ENCODE assay signal across 8 cellular contexts in the genomic region with DNA sequence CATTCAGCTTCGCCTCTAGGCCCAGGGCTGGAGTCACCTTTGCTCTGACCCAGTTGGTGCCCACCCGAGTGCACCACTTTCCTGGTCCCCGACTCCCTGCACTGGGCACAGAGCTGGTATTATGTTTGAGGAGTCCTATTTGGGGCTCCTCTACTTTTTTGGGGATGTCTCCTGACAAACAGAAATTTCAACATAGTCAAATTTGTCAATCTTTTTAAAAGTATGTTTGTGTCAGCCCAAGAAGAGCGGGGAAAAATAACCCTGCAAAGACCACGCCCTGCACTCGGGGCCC. TPM values are rescaled to one million over a fixed set of nuclear protein-coding genes. Genes with fewer than 3 reads are reported as not detected.
DNase-seq lines count a peak whose midpoint lies in the region; ATAC-seq and TF ChIP-seq lines count a peak whose summit lies in the region.

No MANE protein-coding gene starts in this region.

- no peaks in the 10 kb centered on the region for H3K27me3 Mint-ChIP-seq in stimulated activated naive CD8-positive, alpha-beta T cell treated with anti-CD3 and anti-CD28 coated beads, Interleukin-15, Interleukin-2, amounts not matched to agents 100 ng/mL and 50 ng/mL, for 24 hours
- H3K27me3 Mint-ChIP-seq in brain (no peaks in the 10 kb centered on the region), naive B cell (peaks cover 0 to 3% (median 0%) of the 10 kb centered on the region in 3 donors)

- no peak for TF ChIP-seq POLR2A in vagina (IDR thresholded peaks at IDR 0.05)

- H3K4me1 Mint-ChIP-seq in stimulated activated naive CD8-positive, alpha-beta T cell treated with anti-CD3 and anti-CD28 coated beads, Interleukin-15, Interleukin-2, amounts not matched to agents 100 ng/mL and 50 ng/mL, for 24 hours (ENCODE audit: low read depth), result peaks cover 50% of the 10 kb centered on the region
- peaks cover 44% of the 10 kb centered on the region for H3K4me1 Mint-ChIP-seq in brain
- peaks cover 25 to 79% (median 45%) of the 10 kb centered on the region in 3 donors for H3K4me1 Mint-ChIP-seq in naive B cell

- peak overlapping the region; percentile 80 to 91 for H3K4me3 ChIP-seq in vagina

- no peak for ATAC-seq in stimulated activated naive CD8-positive, alpha-beta T cell treated with anti-CD3 and anti-CD28 coated beads, Interleukin-15, Interleukin-2, amounts not matched to agents 100 U/mL and 50 U/mL, for 24 hours
- no peak for ATAC-seq in naive B cell (ENCODE audit: low read depth in 2 of 2)
- ATAC-seq in GM18858 (IDR thresholded peaks at IDR 0.05; ENCODE audit: unreplicated experiment), result no peak
- no peak for ATAC-seq in foreskin keratinocyte

- intact Hi-C loops in vagina (cut with DNase I), result no loop called here

- no peaks in the 10 kb centered on the region for H3K27me3 ChIP-seq in vagina
- H3K27me3 ChIP-seq in foreskin keratinocyte, result no peaks in the 10 kb centered on the region

- H3K27ac ChIP-seq in vagina (peak overlapping the region; percentile 98), foreskin keratinocyte (no peak overlapping the region)

- H3K36me3 Mint-ChIP-seq in stimulated activated naive CD8-positive, alpha-beta T cell treated with anti-CD3 and anti-CD28 coated beads, Interleukin-15, Interleukin-2, amounts not matched to agents 100 ng/mL and 50 ng/mL, for 24 hours (ENCODE audit: low read depth), result peaks cover 4% of the 10 kb centered on the region
- H3K36me3 Mint-ChIP-seq in brain, result peaks cover 5% of the 10 kb centered on the region
- no peaks in the 10 kb centered on the region for H3K36me3 Mint-ChIP-seq in naive B cell

- H3K4me1 ChIP-seq in vagina, result peaks cover 29% of the 10 kb centered on the region
- H3K4me1 ChIP-seq in foreskin keratinocyte, result peaks cover 4% of the 10 kb centered on the region

- H3K9me3 ChIP-seq in vagina, result no peaks in the 10 kb centered on the region

- peak overlapping the region; percentile 36 for H3K27ac Mint-ChIP-seq in stimulated activated naive CD8-positive, alpha-beta T cell treated with anti-CD3 and anti-CD28 coated beads, Interleukin-15, Interleukin-2, amounts not matched to agents 100 ng/mL and 50 ng/mL, for 24 hours
- H3K27ac Mint-ChIP-seq in brain (peak overlapping the region; percentile 56 to 97 (median 95)), naive B cell (peak overlapping the region; percentile 70 to 96 (median 88))

- H3K9me3 Mint-ChIP-seq in stimulated activated naive CD8-positive, alpha-beta T cell treated with anti-CD3 and anti-CD28 coated beads, Interleukin-15, Interleukin-2, amounts not matched to agents 100 ng/mL and 50 ng/mL, for 24 hours, result peaks cover 6% of the 10 kb centered on the region
- H3K9me3 Mint-ChIP-seq in brain (peaks cover 0 to 3% (median 0%) of the 10 kb centered on the region in 5 experiments), naive B cell (no peaks in the 10 kb centered on the region)

- H3K4me3 Mint-ChIP-seq in stimulated activated naive CD8-positive, alpha-beta T cell treated with anti-CD3 and anti-CD28 coated beads, Interleukin-15, Interleukin-2, amounts not matched to agents 100 ng/mL and 50 ng/mL, for 24 hours, result peak overlapping the region; percentile 83
- H3K4me3 Mint-ChIP-seq in brain (peak overlapping the region; percentile 87 to 92 (median 89)), naive B cell (peak overlapping the region; percentile 5 to 94 (median 84))

- TF ChIP-seq CTCF in brain (conservative IDR thresholded peaks at IDR 0.05), result no peak
- no peak for TF ChIP-seq CTCF in vagina (IDR thresholded peaks at IDR 0.05)
- no peak for TF ChIP-seq CTCF in foreskin keratinocyte (conservative IDR thresholded peaks at IDR 0.05)

- no peak for DNase-seq in stimulated activated naive CD8-positive, alpha-beta T cell treated with anti-CD3 and anti-CD28 coated beads, Interleukin-15, Interleukin-2, amounts not matched to agents 100 U/mL and 50 U/mL, for 24 hours
- DNase-seq in naive B cell (peak; percentile 30), vagina (ENCODE audit: extremely low spot score in 2 of 2) (no peak), RKO (ENCODE audit: low spot score) (no peak), foreskin keratinocyte (no peak)

- H3K36me3 ChIP-seq in vagina, result no peaks in the 10 kb centered on the region

RNA-seq across cellular contexts. Expression of a gene that starts 11.6 kb away (rescaled TPM):
- 3.0 TPM for polyA plus RNA-seq in brain (ENCODE audit: insufficient read depth, low read depth, low replicate concordance)
- 1 to 10 TPM in 1 of 6 donors, under 1 TPM in 4, not detected in 1; 0.24 to 1.2 (median 0.53) TPM for polyA plus RNA-seq in naive B cell (ENCODE audit: low read depth in 6 of 6)
- 10.1 TPM for total RNA-seq in vagina
- 0.32 and 0.61 TPM in 2 replicates for total RNA-seq in foreskin keratinocyte
- polyA plus RNA-seq in foreskin keratinocyte, result 0.42 and 0.71 TPM in 2 replicates

RNA-seq across cellular contexts. Expression of a gene that starts 11.6 kb away (rescaled TPM):
- polyA plus RNA-seq in brain (ENCODE audit: insufficient read depth, low read depth, low replicate concordance) (not detected), naive B cell (ENCODE audit: low read depth in 6 of 6) (1 to 10 TPM in 3 of 6 donors, under 1 TPM in 3; 0.30 to 4.8 (median 0.94) TPM), foreskin keratinocyte (0.06 TPM in 1 of 2 replicates, not detected in the other)
- total RNA-seq in vagina (not detected), foreskin keratinocyte (0.65 TPM in 1 of 2 replicates, not detected in the other)

RNA-seq across cellular contexts. Expression of a gene that starts 14.7 kb away (rescaled TPM):
- polyA plus RNA-seq in brain (ENCODE audit: insufficient read depth, low read depth, low replicate concordance) (1,713 TPM), naive B cell (ENCODE audit: low read depth in 6 of 6) (100 to 1,000 TPM; 171 to 297 (median 207) TPM), foreskin keratinocyte (26.5 and 44.2 TPM in 2 replicates)
- total RNA-seq in vagina (36.8 TPM), foreskin keratinocyte (14.6 and 26.4 TPM in 2 replicates)

RNA-seq across cellular contexts. Expression of a gene that starts 43.5 kb away (rescaled TPM):
- polyA plus RNA-seq in brain (ENCODE audit: insufficient read depth, low read depth, low replicate concordance) (121 TPM), naive B cell (ENCODE audit: low read depth in 6 of 6) (10 to 100 TPM; 22.8 to 66.7 (median 44.0) TPM), foreskin keratinocyte (22.2 and 23.0 TPM in 2 replicates)
- total RNA-seq in vagina (54.3 TPM), foreskin keratinocyte (33.8 and 39.7 TPM in 2 replicates)

RNA-seq across cellular contexts. Expression of a gene that starts 58.8 kb away (rescaled TPM):
- polyA plus RNA-seq in brain (ENCODE audit: insufficient read depth, low read depth, low replicate concordance), result 81.1 TPM
- 100 to 1,000 TPM; 179 to 253 (median 204) TPM for polyA plus RNA-seq in naive B cell (ENCODE audit: low read depth in 6 of 6)
- 65.6 TPM for total RNA-seq in vagina
- total RNA-seq in foreskin keratinocyte, result 90.8 and 102 TPM in 2 replicates
- polyA plus RNA-seq in foreskin keratinocyte, result 72.9 and 87.4 TPM in 2 replicates

Comparison
In these comparisons a context has a peak if more than half of its experiments do, and no peak if none do; other contexts are left out.
1. H3K27ac Mint-ChIP-seq: peak in every context shown above with its lines; median percentile 95 in brain; 88 in naive B cell; 36 in stimulated activated naive CD8-positive, alpha-beta T cell treated with anti-CD3 and anti-CD28 coated beads, Interleukin-15, Interleukin-2, amounts not matched to agents 100 ng/mL and 50 ng/mL, for 24 hours.